17 cellular contexts compared by ENCODE assay signal in genomic region chr5:163377982-163378381, GRCh38. TPM values are rescaled to one million over a fixed set of nuclear protein-coding genes. Genes with fewer than 3 reads are reported as not detected.
DNase-seq lines count a peak whose midpoint lies in the region; ATAC-seq, FAIRE-seq and TF ChIP-seq lines count a peak whose summit lies in the region.
"Had no signal": no experiment of that assay in that cellular context is flagged by ENCODE, and none has a peak within 500 bp of the region (broad histone marks: within the 10 kb centered on the region; RNA-seq: fewer than 3 reads in every experiment).

No MANE protein-coding gene starts in this region.

- H3K36me3 Mint-ChIP-seq in GM23338 (ENCODE audit: low read depth) (no peaks in the 10 kb centered on the region; the same call in 2 of the 3 replicates), progenitor cell of endocrine pancreas (ENCODE audit: insufficient read depth) (peaks cover 3% of the 10 kb centered on the region)
- H3K36me3 Mint-ChIP-seq: CD4-positive, CD25-positive, alpha-beta regulatory T cell had no signal

- BruUV-seq in K562 (replicated peaks; lab: Mats Ljungman, UMichigan), result no TSS peak

- no peaks in the 10 kb centered on the region for H3K9me2 ChIP-seq in GM23338 (ENCODE audit: insufficient read depth)

- H3K27me3 ChIP-seq in GM23338 (ENCODE audit: insufficient read depth) (no peaks in the 10 kb centered on the region), K562 (ENCODE audit: control insufficient read depth in 2 of 2, insufficient read depth in 2 of 2, low read length in 2 of 2) (no peaks in the 10 kb centered on the region), iPS-20b (ENCODE audit: insufficient read depth, low read length) (no peaks in the 10 kb centered on the region)
- H3K27me3 ChIP-seq: BLaER1 treated with 17β-estradiol and CSF1 and Interleukin-3, amounts not matched to agents 10 nM and 100 nM had no signal

- intact Hi-C loops in K562 (cut with micrococcal nuclease), result no loop called here

- H3K4me2 ChIP-seq in GM23338 (no peak overlapping the region; the same call in none of the 2 replicates), K562 (ENCODE audit: insufficient read depth, low read length) (no peak overlapping the region)
- H3K4me2 ChIP-seq: BLaER1 treated with 17β-estradiol and CSF1 and Interleukin-3, amounts not matched to agents 10 nM and 100 nM had no signal

- H3K4me1 Mint-ChIP-seq in GM23338 (peaks cover 22% of the 10 kb centered on the region), progenitor cell of endocrine pancreas (ENCODE audit: low read depth) (peaks cover 30% of the 10 kb centered on the region)
- H3K4me1 Mint-ChIP-seq: CD4-positive, CD25-positive, alpha-beta regulatory T cell had no signal

- no peaks in the 10 kb centered on the region for H3F3A ChIP-seq in GM23338 (replicated peaks; ENCODE audit: low read depth)

- H3K9ac ChIP-seq in K562 (ENCODE audit: insufficient read depth in 1 of 2, low read depth in 2 of 2, low read length in 2 of 2), result peak overlapping the region in 1 of 2 experiments; percentile 44; a peak in 1 of 4 replicates
- H3K9ac ChIP-seq in iPS-20b (ENCODE audit: low read depth, low read length), result peak overlapping the region; percentile 21; the same call in 1 of the 2 replicates
- H3K9ac ChIP-seq: BLaER1 treated with 17β-estradiol and CSF1 and Interleukin-3, amounts not matched to agents 10 nM and 100 nM had no signal

- no peak overlapping the region for H3K4me3 Mint-ChIP-seq in GM23338
- H3K4me3 Mint-ChIP-seq in progenitor cell of endocrine pancreas (ENCODE audit: low read depth), result no peak overlapping the region
- H3K4me3 Mint-ChIP-seq: HFFc6 had no signal

- CTCF ChIA-PET in K562 (lab: Yijun Ruan, JAX; ENCODE audit: low intra/inter-chr PET ratio), result no interaction called here

- POLR2A ChIA-PET in K562 (lab: Yijun Ruan, JAX), result interaction anchor here (1.2 kb wide), 1 partner anchor 36 kb away, joined by 3 read pairs; no protein-coding TSS in a partner anchor

- H3K27ac ChIP-seq in GM23338 (ENCODE audit: low read depth), result no peak overlapping the region
- H3K27ac ChIP-seq in K562 (ENCODE audit: extremely low read depth, low read depth, low read length), result no peak overlapping the region; the same call in 2 of the 3 replicates
- no peak overlapping the region for H3K27ac ChIP-seq in iPS-20b (ENCODE audit: low read length)
- H3K27ac ChIP-seq: BLaER1 treated with 17β-estradiol and CSF1 and Interleukin-3, amounts not matched to agents 10 nM and 100 nM had no signal

- H3K9me3 ChIP-seq in K562 (replicated peaks; ENCODE audit: control insufficient read depth, insufficient read depth, low read depth, low read length) (no peaks in the 10 kb centered on the region), iPS-20b (ENCODE audit: insufficient read depth, low read depth, low read length) (no peaks in the 10 kb centered on the region)

- H3K36me3 ChIP-seq in GM23338 (ENCODE audit: insufficient read depth) (no peaks in the 10 kb centered on the region), K562 (ENCODE audit: control insufficient read depth, insufficient read depth, low read length) (no peaks in the 10 kb centered on the region), iPS-20b (ENCODE audit: insufficient read depth, low read depth, low read length) (no peaks in the 10 kb centered on the region)
- H3K36me3 ChIP-seq: BLaER1 treated with 17β-estradiol and CSF1 and Interleukin-3, amounts not matched to agents 10 nM and 100 nM had no signal

- H3K27me3 Mint-ChIP-seq in GM23338 (ENCODE audit: insufficient read depth, low read depth, poor library complexity), result peaks cover 1% of the 10 kb centered on the region
- no peaks in the 10 kb centered on the region for H3K27me3 Mint-ChIP-seq in progenitor cell of endocrine pancreas

- H3K4me3 ChIP-seq in GM23338, result no peak overlapping the region
- H3K4me3 ChIP-seq in K562, result no peak overlapping the region
- no peak overlapping the region for H3K4me3 ChIP-seq in iPS-20b (ENCODE audit: low read length)
- H3K4me3 ChIP-seq: BLaER1 treated with 17β-estradiol and CSF1 and Interleukin-3, amounts not matched to agents 10 nM and 100 nM; GM12878 had no signal

- H3K27ac Mint-ChIP-seq in GM23338 (0 out of 2 replicates have a peak overlapping the region, but pooled peaks have one; percentile 16), progenitor cell of endocrine pancreas (peak overlapping the region; percentile 62)
- H3K27ac Mint-ChIP-seq: CD4-positive, CD25-positive, alpha-beta regulatory T cell; HFFc6 had no signal

- H3K4me1 ChIP-seq in GM23338 (ENCODE audit: insufficient read depth), result peaks cover 12% of the 10 kb centered on the region
- H3K4me1 ChIP-seq in K562 (replicated peaks in 1 of 2; ENCODE audit: control insufficient read depth in 2 of 2, insufficient read depth in 2 of 2, low read length in 2 of 2), result peaks cover 2 to 11% of the 10 kb centered on the region in 2 experiments; a peak in 4 of 5 replicates
- peaks cover 15% of the 10 kb centered on the region for H3K4me1 ChIP-seq in iPS-20b (ENCODE audit: insufficient read depth, low read length)
- H3K4me1 ChIP-seq: BLaER1 treated with 17β-estradiol and CSF1 and Interleukin-3, amounts not matched to agents 10 nM and 100 nM had no signal

- H3K9me3 Mint-ChIP-seq in GM23338 (no peaks in the 10 kb centered on the region), progenitor cell of endocrine pancreas (ENCODE audit: low read depth) (peaks cover 3% of the 10 kb centered on the region)
- H3K9me3 Mint-ChIP-seq: HFFc6 had no signal

- FAIRE-seq in K562 (lab: Jason Lieb, UNC), result no peak
- FAIRE-seq in frontal cortex (lab: Jason Lieb, UNC), result no peak
- FAIRE-seq: GM12878, GM18507, HepG2 had no signal

- in situ Hi-C loops in K562 (cut with MboI), result no loop called here

- DNase-seq in GM23338 (ENCODE audit: low spot score) (peak; percentile 35), K562 (ENCODE audit: extremely low read depth in 1 of 4, low spot score in 3 of 4) (no peak), progenitor cell of endocrine pancreas (ENCODE audit: low spot score, unreplicated experiment) (no peak), frontal cortex (ENCODE audit: low spot score in 2 of 2) (no peak), MV-4-11 (lab: John Stamatoyannopoulos, UW) (no peak)
- DNase-seq: 8988T; CD4-positive, CD25-positive, alpha-beta regulatory T cell; DMS79; GOT3; HCEC 1CT; HFFc6 had no signal

- ATAC-seq in GM23338 (peak; percentile 79), K562 (no peak), HG03196 (IDR thresholded peaks at IDR 0.05; ENCODE audit: unreplicated experiment) (no peak)
- ATAC-seq: GM12878, HepG2 had no signal

- 74% methylated on average over 4 of the region's 6 CpGs for WGBS in K562 (ENCODE audit: insufficient coverage, low coverage, missing lambda C conversion rate)

- no peak for TF ChIP-seq EP300 in K562 (IDR thresholded peaks at IDR 0.05; ENCODE audit: low read length)

- no peaks in the 10 kb centered on the region for H3K9me1 ChIP-seq in K562 (ENCODE audit: control insufficient read depth, insufficient read depth, low read length)

- H3K79me2 ChIP-seq in GM23338 (replicated peaks; ENCODE audit: insufficient read depth), result no peaks in the 10 kb centered on the region
- no peaks in the 10 kb centered on the region for H3K79me2 ChIP-seq in K562 (ENCODE audit: control insufficient read depth, insufficient read depth, low read length)

- H4K20me1 ChIP-seq in GM23338 (replicated peaks; ENCODE audit: insufficient read depth) (no peaks in the 10 kb centered on the region), K562 (replicated peaks; ENCODE audit: control insufficient read depth, insufficient read depth, low read length) (no peaks in the 10 kb centered on the region)
- H4K20me1 ChIP-seq: BLaER1 treated with 17β-estradiol and CSF1 and Interleukin-3, amounts not matched to agents 10 nM and 100 nM had no signal

- H2AFZ ChIP-seq in GM23338, result peak overlapping the region; percentile 91
- H2AFZ ChIP-seq in K562 (ENCODE audit: low read depth, low read length), result peak overlapping the region; percentile 60; the same call in 1 of the 2 replicates

- TF ChIP-seq CTCF in GM23338 (conservative IDR thresholded peaks at IDR 0.05; ENCODE audit: low read depth in 2 of 2) (no peak), K562 (IDR thresholded peaks at IDR 0.05 in 2 of 3, conservative IDR thresholded peaks at IDR 0.05 in 1 of 3; ENCODE audit: insufficient read depth in 2 of 3, low read depth in 1 of 3, low read length in 3 of 3) (no peak), progenitor cell of endocrine pancreas (IDR thresholded peaks at IDR 0.05; ENCODE audit: unreplicated experiment) (no peak)

- no peak for TF ChIP-seq RAD21 in K562 (CRISPR knock-in tag; conservative IDR thresholded peaks at IDR 0.05 in 1 of 2, IDR thresholded peaks at IDR 0.05 in 1 of 2)

- TF ChIP-seq POLR2A in K562 (conservative IDR thresholded peaks at IDR 0.05), result no peak

TF ChIP-seq in GM23338, 12 proteins besides CTCF, POLR2A, EP300 and RAD21 (continues in another document):
- TF ChIP-seq EZH2 (IDR thresholded peaks at IDR 0.05; ENCODE audit: low read depth, unreplicated experiment), result no peak

RNA-seq across cellular contexts. Expression of gene CCNG1, which starts 59.4 kb away (rescaled TPM):
- total RNA-seq in GM23338 (2014; rRNA removed; shearing (Covaris generic)), result 487 and 496 TPM in 2 replicates
- polyA plus RNA-seq in GM23338 (2016; fragmentation: Nextera tagmentation; extraction: Ambion mirVana) (431 and 489 TPM in 2 replicates), K562 (2011; rRNA removed) (293 and 356 TPM in 2 replicates), K562 (2014; fragmentation: Illumina TruSeq; extraction: Trizol) (184 and 217 TPM in 2 replicates), K562 (2014; fragmentation: Nextera tagmentation; extraction: Ambion mirVana) (100 to 1,000 TPM; 254 to 290 TPM), K562 (2014; rRNA removed) (101 and 121 TPM in 2 replicates)
- 46.7 and 153 TPM in 2 replicates for total RNA-seq in K562 (2011; cell fraction: chromatin; rRNA removed; ENCODE audit: low replicate concordance)
- total RNA-seq in K562 (2011; cell fraction: nucleolus; rRNA removed), result 21.3 and 35.3 TPM in 2 replicates
- total RNA-seq in K562 (2011; cell fraction: nucleoplasm; rRNA removed), result 54.8 and 92.8 TPM in 2 replicates
- total RNA-seq in K562 (2014; rRNA removed) (121 and 122 TPM in 2 replicates), K562 (2014; rRNA removed; fragmentation: Illumina TruSeq; extraction: Trizol) (245 and 271 TPM in 2 replicates), K562 (2015; rRNA removed; fragmentation: Illumina TruSeq; extraction: Trizol) (238 and 259 TPM in 2 replicates), K562 (2021) (180 and 184 TPM in 2 replicates), progenitor cell of endocrine pancreas (250 and 267 TPM in 2 replicates), frontal cortex (133 TPM)
- 37.8 and 116 TPM in 2 replicates for polyA plus RNA-seq in K562 (2011; cell fraction: cytosol; rRNA removed)
- 94.3 and 254 TPM in 2 replicates for polyA plus RNA-seq in K562 (2011; cell fraction: nucleus; rRNA removed)
- 171 and 344 TPM in 2 replicates for polyA plus RNA-seq in K562 (2012)
- polyA minus RNA-seq in K562 (2011; rRNA and poly(A)+ RNA removed), result 286 and 479 TPM in 2 replicates
- polyA minus RNA-seq in K562 (2011; cell fraction: cytosol; rRNA and poly(A)+ RNA removed), result 124 and 144 TPM in 2 replicates
- 29.1 and 78.5 TPM in 2 replicates for polyA minus RNA-seq in K562 (2011; cell fraction: nucleus; rRNA and poly(A)+ RNA removed)
